In the genomic region with DNA sequence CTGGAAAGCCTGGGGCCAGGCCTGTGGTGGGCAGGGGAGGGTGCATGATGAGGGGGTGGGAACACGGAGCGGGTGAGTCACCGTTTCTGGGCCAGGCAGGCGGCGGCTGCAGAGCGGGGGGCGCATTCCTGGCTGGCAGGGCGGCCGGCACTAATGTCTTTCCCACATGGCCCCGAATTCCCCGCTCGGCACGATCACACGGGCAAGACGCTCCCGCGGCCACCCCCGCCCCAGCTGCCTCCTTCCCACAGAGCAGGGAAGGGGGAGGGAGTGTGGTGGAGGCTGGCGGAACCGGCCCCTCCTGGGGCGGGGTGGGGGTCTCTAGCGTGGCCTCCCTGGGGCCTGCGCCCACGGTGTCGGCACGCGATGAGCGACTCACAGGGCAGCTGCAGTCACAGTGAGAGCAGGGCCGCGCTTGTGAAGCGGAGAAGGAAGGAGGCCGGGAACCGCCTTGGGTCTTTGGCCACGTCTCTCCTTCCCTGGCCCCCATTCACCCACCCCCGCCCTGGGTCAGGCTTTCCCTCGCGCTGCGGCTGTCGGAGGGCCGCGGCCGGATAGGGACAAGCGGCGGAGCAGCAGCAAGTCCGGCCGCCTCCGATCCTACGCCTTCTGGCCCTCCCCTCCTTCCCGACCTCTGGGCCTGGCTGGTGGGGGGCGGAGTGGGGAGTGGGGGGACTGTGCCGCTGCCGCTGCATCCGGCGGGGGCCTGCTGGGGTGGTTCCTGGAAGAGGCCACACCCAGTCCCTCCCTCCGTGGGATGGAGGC, we compare ENCODE assay signal across 9 cellular contexts. TPM values are rescaled to one million over a fixed set of nuclear protein-coding genes. Genes with fewer than 3 reads are reported as not detected.
DNase-seq lines count a peak whose midpoint lies in the region; ATAC-seq, FAIRE-seq and TF ChIP-seq lines count a peak whose summit lies in the region.
"Had no signal": no experiment of that assay in that cellular context is flagged by ENCODE, and none has a peak within 500 bp of the region (broad histone marks: within the 10 kb centered on the region; RNA-seq: fewer than 3 reads in every experiment).

No MANE protein-coding gene starts in this region.

- peak overlapping the region; percentile 55 to 72 for H3K9ac ChIP-seq in kidney (ENCODE audit: low read length in 2 of 2)

- intact Hi-C loops in kidney (cut with DNase I) = no loop called here

- H3K4me1 ChIP-seq in kidney (ENCODE audit: control insufficient read depth in 1 of 2, insufficient read depth in 1 of 2, low read depth in 1 of 2, low read length in 2 of 2) = peaks cover 12 to 30% of the 10 kb centered on the region in 2 donors

- DNase-seq in NCI-H82 (lab: John Stamatoyannopoulos, UW) (peak; percentile 34), NCI-H82 treated with DMSO at 0.1 percent for 48 hours (lab: John Stamatoyannopoulos, UW; ENCODE audit: unreplicated experiment) (no peak), RPMI7951 (ENCODE audit: low read depth) (peak; percentile 89), cardiac fibroblast (ENCODE audit: low read depth in 2 of 2) (peak; percentile 68 to 89), kidney (peak; percentile 98), MV-4-11 (lab: John Stamatoyannopoulos, UW) (no peak)
- DNase-seq in stimulated activated CD4-positive, alpha-beta T cell treated with anti-CD3 and anti-CD28 coated beads, Interleukin-4, amount 100 ng/mL, for 4 hours = peak; percentile 14 to 46
- DNase-seq: DND-41 had no signal

- TF ChIP-seq CTCF in cardiac fibroblast (IDR thresholded peaks at IDR 0.05; ENCODE audit: low read depth, low read length) (no peak), kidney (IDR thresholded peaks at IDR 0.05; ENCODE audit: borderline replicate concordance, extremely low read depth, insufficient read depth) (no peak)

- H3K4me3 ChIP-seq in cardiac fibroblast (replicated peaks in 1 of 2; ENCODE audit: low read depth in 2 of 2, low read length in 2 of 2) (peak overlapping the region; percentile 29 to 39), kidney (ENCODE audit: low read length in 2 of 2) (peak overlapping the region in 1 of 2 donors; percentile 47)

- peak overlapping the region; percentile 88 to 91 for H3K27ac ChIP-seq in kidney (ENCODE audit: low read depth in 2 of 2, low read length in 2 of 2)

- no peaks in the 10 kb centered on the region for H3K36me3 ChIP-seq in kidney (ENCODE audit: control insufficient read depth in 1 of 2, insufficient read depth in 2 of 2, low read length in 2 of 2)

- no peak for ATAC-seq in HG03045 (IDR thresholded peaks at IDR 0.05; ENCODE audit: unreplicated experiment)

- H3K9me3 ChIP-seq in kidney (ENCODE audit: control insufficient read depth in 1 of 2, low read length in 2 of 2) = no peaks in the 10 kb centered on the region

- FAIRE-seq in kidney (lab: Jason Lieb, UNC) = no peak

RNA-seq across cellular contexts. Expression of gene CXXC5, which starts 48.9 kb away (rescaled TPM):
- 39.8 and 43.0 TPM in 2 replicates for total RNA-seq in RPMI7951 (2014; rRNA removed; shearing (Covaris generic))
- total RNA-seq in kidney = 122 TPM
- 116 TPM for polyA plus RNA-seq in kidney (ENCODE audit: insufficient read depth, low read depth, low replicate concordance)

Comparison
In these comparisons a context has a peak if more than half of its experiments do, and no peak if none do; other contexts are left out.
1. DNase-seq: peak in NCI-H82 (single experiment), RPMI7951 (single experiment), cardiac fibroblast (2 of 2), kidney (single experiment) and stimulated activated CD4-positive, alpha-beta T cell treated with anti-CD3 and anti-CD28 coated beads, Interleukin-4, amount 100 ng/mL, for 4 hours (2 of 2); none in NCI-H82 treated with DMSO at 0.1 percent for 48 hours (single experiment) and MV-4-11 (single experiment).